ENCODE assay signal across 1 cellular context in genomic region chr1:227734858-227735780, GRCh38.
A peak's percentile ranks its signal among the peaks of the same experiment; 100 is the strongest.
TF ChIP-seq lines count a peak whose summit lies in the region.

Gene JMJD4 (minus strand): TSS chr1:227735302. CDS start chr1:227735273, 29 bp downstream.
Gene SNAP47 (plus strand): TSS chr1:227735435. CDS start chr1:227747737, 12,302 bp downstream.

TF ChIP-seq in HepG2, 621 proteins besides CTCF, POLR2A, EP300 and RAD21 (continued from another document and continues in another):
- TF ChIP-seq AHDC1 (CRISPR knock-in tag; IDR thresholded peaks at IDR 0.05; ENCODE audit: borderline replicate concordance): 0 out of 2 replicates have a peak, but pooled peaks have one; percentile 42
- TF ChIP-seq ZKSCAN8 (CRISPR knock-in tag; IDR thresholded peaks at IDR 0.05; ENCODE audit: borderline replicate concordance): peak; percentile 90; the same call in 1 of the 2 replicates
- no peak for TF ChIP-seq SP1 (IDR thresholded peaks at IDR 0.05)
- TF ChIP-seq SP1 (CRISPR knock-in tag; IDR thresholded peaks at IDR 0.05): peak; percentile 93
- TF ChIP-seq ZBTB40 (IDR thresholded peaks at IDR 0.05): peak; percentile 93
- TF ChIP-seq ZBTB40 (CRISPR knock-in tag; IDR thresholded peaks at IDR 0.05): peak; percentile 85; the same call in 1 of the 2 replicates
- TF ChIP-seq DNMT1 (CRISPR knock-in tag; IDR thresholded peaks at IDR 0.05): peak; percentile 98; the same call in 1 of the 2 replicates
- no peak for TF ChIP-seq ZNF737 (CRISPR knock-in tag; IDR thresholded peaks at IDR 0.05; ENCODE audit: borderline replicate concordance)
- TF ChIP-seq ZNF574 (CRISPR knock-in tag; IDR thresholded peaks at IDR 0.05): peak; percentile 96
- TF ChIP-seq PHB2 (IDR thresholded peaks at IDR 0.05; ENCODE audit: partially characterized antibody): no peak
- TF ChIP-seq FOXC1 (CRISPR knock-in tag; IDR thresholded peaks at IDR 0.05; ENCODE audit: borderline replicate concordance): peak; percentile 92
- no peak for TF ChIP-seq SYNCRIP (IDR thresholded peaks at IDR 0.05; ENCODE audit: insufficient read depth, low read depth, low read length)
- no peak; the same call in 1 of the 2 replicates for TF ChIP-seq ZFP36L1 (CRISPR knock-in tag; IDR thresholded peaks at IDR 0.05)
- peak; percentile 63; the same call in 1 of the 2 replicates for TF ChIP-seq ZNF710 (CRISPR knock-in tag; IDR thresholded peaks at IDR 0.05; ENCODE audit: borderline replicate concordance)
- TF ChIP-seq HNF4A (CRISPR knock-in tag; IDR thresholded peaks at IDR 0.05): peak; percentile 35; the same call in 1 of the 2 replicates
- no peak for TF ChIP-seq NFATC3 (CRISPR knock-in tag; IDR thresholded peaks at IDR 0.05)
- TF ChIP-seq ZNF260 (CRISPR knock-in tag; IDR thresholded peaks at IDR 0.05; ENCODE audit: borderline replicate concordance, low read depth): no peak
- TF ChIP-seq MNT (IDR thresholded peaks at IDR 0.05): no peak
- no peak; the same call in 1 of the 2 replicates for TF ChIP-seq ZNF83 (CRISPR knock-in tag; IDR thresholded peaks at IDR 0.05; ENCODE audit: borderline replicate concordance)
- peak; percentile 49; the same call in 1 of the 2 replicates for TF ChIP-seq ZNF441 (CRISPR knock-in tag; IDR thresholded peaks at IDR 0.05; ENCODE audit: borderline replicate concordance)
- no peak for TF ChIP-seq ZC3H4 (CRISPR knock-in tag; IDR thresholded peaks at IDR 0.05; ENCODE audit: borderline replicate concordance)
- TF ChIP-seq ZNF484 (CRISPR knock-in tag; IDR thresholded peaks at IDR 0.05; ENCODE audit: borderline replicate concordance, low read depth): no peak; the same call in 1 of the 2 replicates
- TF ChIP-seq CHD4 (IDR thresholded peaks at IDR 0.05; ENCODE audit: borderline replicate concordance, low read length): no peak
- peak; percentile 85 for TF ChIP-seq ZBED4 (CRISPR knock-in tag; IDR thresholded peaks at IDR 0.05; ENCODE audit: borderline replicate concordance)
- peak; percentile 85 for TF ChIP-seq HOXD1 (CRISPR knock-in tag; IDR thresholded peaks at IDR 0.05)
- TF ChIP-seq ZNF652 (CRISPR knock-in tag; IDR thresholded peaks at IDR 0.05; ENCODE audit: borderline replicate concordance, low read depth): no peak
